ENCODE assay signal across 12 cellular contexts in the genomic region with DNA sequence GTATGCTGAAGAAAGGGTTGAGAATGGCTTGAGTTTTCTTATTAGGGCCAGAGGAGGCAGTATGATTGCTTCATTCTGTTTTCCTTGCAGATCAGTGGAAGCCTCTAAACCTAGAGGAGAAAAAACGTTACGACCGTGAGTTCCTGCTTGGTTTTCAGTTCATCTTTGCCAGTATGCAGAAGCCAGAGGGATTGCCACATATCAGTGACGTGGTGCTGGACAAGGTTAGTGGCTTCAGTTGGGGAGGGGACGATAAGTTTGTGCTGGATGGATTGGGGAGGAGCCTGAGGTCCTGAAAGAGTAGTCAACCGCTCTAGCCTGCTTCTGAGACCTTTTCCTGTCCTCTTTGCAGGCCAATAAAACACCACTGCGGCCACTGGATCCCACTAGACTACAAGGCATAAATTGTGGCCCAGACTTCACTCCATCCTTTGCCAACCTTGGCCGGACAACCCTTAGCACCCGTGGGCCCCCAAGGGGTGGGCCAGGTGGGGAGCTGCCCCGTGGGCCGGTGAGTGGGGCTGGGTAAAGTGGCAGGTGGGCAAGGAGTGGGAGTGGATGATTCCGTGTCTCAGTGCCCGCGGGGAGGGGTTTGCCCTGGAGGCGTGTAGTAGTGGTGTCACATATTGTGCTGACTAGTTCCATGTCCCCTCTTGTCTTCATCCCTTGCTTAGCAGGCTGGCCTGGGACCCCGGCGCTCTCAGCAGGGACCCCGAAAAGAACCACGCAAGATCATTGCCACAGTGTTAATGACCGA. TPM values are rescaled to one million over a fixed set of nuclear protein-coding genes. Genes with fewer than 3 reads are reported as not detected.
A peak's percentile ranks its signal among the peaks of the same experiment; 100 is the strongest.
DNase-seq lines count a peak whose midpoint lies in the region; ATAC-seq and TF ChIP-seq lines count a peak whose summit lies in the region.
"Had no signal": no experiment of that assay in that cellular context is flagged by ENCODE, and none has a peak within 500 bp of the region (broad histone marks: within the 10 kb centered on the region; RNA-seq: fewer than 3 reads in every experiment).

No MANE protein-coding gene starts in this region.

- no peak overlapping the region for H2AFZ ChIP-seq in GM23338

- H4K20me1 ChIP-seq in GM23338 (replicated peaks; ENCODE audit: insufficient read depth) = peaks cover 67% of the 10 kb centered on the region

- H3K79me2 ChIP-seq in GM23338 (replicated peaks; ENCODE audit: insufficient read depth) = peaks cover 72% of the 10 kb centered on the region

- H3K27ac ChIP-seq in RWPE1 = peak overlapping the region; percentile 26
- H3K27ac ChIP-seq in right cardiac atrium (ENCODE audit: low read length) = peak overlapping the region; percentile 30
- H3K27ac ChIP-seq in GM23338 (ENCODE audit: low read depth) = no peak overlapping the region

- ATAC-seq in right cardiac atrium (peak in 1 of 2 donors; percentile 8), GM23338 (no peak)
- ATAC-seq: natural killer cell; stimulated activated naive CD8-positive, alpha-beta T cell treated with anti-CD3 and anti-CD28 coated beads, Interleukin-15, Interleukin-2, amounts not matched to agents 100 U/mL and 50 U/mL, for 24 hours had no signal

- no peak overlapping the region for H3K4me3 Mint-ChIP-seq in GM23338
- H3K4me3 Mint-ChIP-seq: natural killer cell had no signal

- CTCF ChIA-PET in RWPE1 (lab: Yijun Ruan, JAX) = no interaction called here

- no peak overlapping the region; the same call in 1 of the 2 replicates for H3K27ac Mint-ChIP-seq in GM23338

- DNase-seq in AG10803 (ENCODE audit: low read depth) = peak; percentile 67
- DNase-seq in RWPE1 (ENCODE audit: low spot score) = no peak
- DNase-seq in right cardiac atrium = peak; percentile 53 to 75 (median 69)
- DNase-seq in SHP77 treated with DMSO at 0.1 percent for 48 hours (lab: John Stamatoyannopoulos, UW) = no peak
- no peak for DNase-seq in LoVo (ENCODE audit: low spot score)
- no peak for DNase-seq in GM23338 (ENCODE audit: low spot score)
- DNase-seq: activated CD4-positive, CD25-positive, alpha-beta regulatory T cell treated with anti-CD3 and anti-CD28 coated beads, Interleukin-2, amount 50 U/mL, for 72 hours; activated naive CD4-positive, alpha-beta T cell treated with anti-CD3 and anti-CD28 coated beads, Interleukin-2, amount 50 U/mL, for 16 hours; AML-193; Karpas-422; natural killer cell; stimulated activated naive CD8-positive, alpha-beta T cell treated with anti-CD3 and anti-CD28 coated beads, Interleukin-15, Interleukin-2, amounts not matched to agents 100 U/mL and 50 U/mL, for 24 hours had no signal

- peaks cover 11% of the 10 kb centered on the region for H3K4me1 Mint-ChIP-seq in GM23338

- peaks cover 96% of the 10 kb centered on the region for H3K36me3 Mint-ChIP-seq in GM23338 (ENCODE audit: low read depth)

- H3K27me3 ChIP-seq in right cardiac atrium (ENCODE audit: control insufficient read depth, insufficient read depth) (no peaks in the 10 kb centered on the region), GM23338 (ENCODE audit: insufficient read depth) (no peaks in the 10 kb centered on the region)

- no peaks in the 10 kb centered on the region for H3K9me3 Mint-ChIP-seq in GM23338
- H3K9me3 Mint-ChIP-seq: natural killer cell had no signal

- no peaks in the 10 kb centered on the region for H3K9me3 ChIP-seq in right cardiac atrium (ENCODE audit: control insufficient read depth, low read length)

- intact Hi-C loops in right cardiac atrium (cut with DNase I) = no loop called here

- TF ChIP-seq CTCF in AG10803 (conservative IDR thresholded peaks at IDR 0.05; ENCODE audit: low read length) (no peak), RWPE1 (conservative IDR thresholded peaks at IDR 0.05; ENCODE audit: low read depth) (no peak), GM23338 (conservative IDR thresholded peaks at IDR 0.05; ENCODE audit: low read depth in 2 of 2) (no peak)

- H3K4me2 ChIP-seq in GM23338 = no peak overlapping the region

- H3F3A ChIP-seq in GM23338 (replicated peaks; ENCODE audit: low read depth) = peaks cover 16% of the 10 kb centered on the region; the same call in 1 of the 2 replicates

- H3K4me1 ChIP-seq in right cardiac atrium (ENCODE audit: control insufficient read depth, insufficient read depth, low read length) (peaks cover 11% of the 10 kb centered on the region), GM23338 (ENCODE audit: insufficient read depth) (no peaks in the 10 kb centered on the region)

- H3K4me3 ChIP-seq in AG10803 (ENCODE audit: low read length) (no peak overlapping the region), right cardiac atrium (ENCODE audit: low read length) (no peak overlapping the region), GM23338 (no peak overlapping the region)

- H3K36me3 ChIP-seq in GM23338 (ENCODE audit: insufficient read depth) = peaks cover 91% of the 10 kb centered on the region

- no peaks in the 10 kb centered on the region for H3K9me2 ChIP-seq in GM23338 (ENCODE audit: insufficient read depth)

- peaks cover 30% of the 10 kb centered on the region for H3K27me3 Mint-ChIP-seq in GM23338 (ENCODE audit: insufficient read depth, low read depth, poor library complexity)

- WGBS in right cardiac atrium = 82% methylated on average over 20 of the region's 20 CpGs

- POLR2A ChIA-PET in RWPE1 (lab: Yijun Ruan, JAX; ENCODE audit: low non-redundant PET) = no interaction called here

TF ChIP-seq in GM23338, 12 proteins besides CTCF, POLR2A, EP300 and RAD21 (continues in another document):
- no peak for TF ChIP-seq JUNB (IDR thresholded peaks at IDR 0.05; ENCODE audit: unreplicated experiment)
- TF ChIP-seq, protein P1, sequence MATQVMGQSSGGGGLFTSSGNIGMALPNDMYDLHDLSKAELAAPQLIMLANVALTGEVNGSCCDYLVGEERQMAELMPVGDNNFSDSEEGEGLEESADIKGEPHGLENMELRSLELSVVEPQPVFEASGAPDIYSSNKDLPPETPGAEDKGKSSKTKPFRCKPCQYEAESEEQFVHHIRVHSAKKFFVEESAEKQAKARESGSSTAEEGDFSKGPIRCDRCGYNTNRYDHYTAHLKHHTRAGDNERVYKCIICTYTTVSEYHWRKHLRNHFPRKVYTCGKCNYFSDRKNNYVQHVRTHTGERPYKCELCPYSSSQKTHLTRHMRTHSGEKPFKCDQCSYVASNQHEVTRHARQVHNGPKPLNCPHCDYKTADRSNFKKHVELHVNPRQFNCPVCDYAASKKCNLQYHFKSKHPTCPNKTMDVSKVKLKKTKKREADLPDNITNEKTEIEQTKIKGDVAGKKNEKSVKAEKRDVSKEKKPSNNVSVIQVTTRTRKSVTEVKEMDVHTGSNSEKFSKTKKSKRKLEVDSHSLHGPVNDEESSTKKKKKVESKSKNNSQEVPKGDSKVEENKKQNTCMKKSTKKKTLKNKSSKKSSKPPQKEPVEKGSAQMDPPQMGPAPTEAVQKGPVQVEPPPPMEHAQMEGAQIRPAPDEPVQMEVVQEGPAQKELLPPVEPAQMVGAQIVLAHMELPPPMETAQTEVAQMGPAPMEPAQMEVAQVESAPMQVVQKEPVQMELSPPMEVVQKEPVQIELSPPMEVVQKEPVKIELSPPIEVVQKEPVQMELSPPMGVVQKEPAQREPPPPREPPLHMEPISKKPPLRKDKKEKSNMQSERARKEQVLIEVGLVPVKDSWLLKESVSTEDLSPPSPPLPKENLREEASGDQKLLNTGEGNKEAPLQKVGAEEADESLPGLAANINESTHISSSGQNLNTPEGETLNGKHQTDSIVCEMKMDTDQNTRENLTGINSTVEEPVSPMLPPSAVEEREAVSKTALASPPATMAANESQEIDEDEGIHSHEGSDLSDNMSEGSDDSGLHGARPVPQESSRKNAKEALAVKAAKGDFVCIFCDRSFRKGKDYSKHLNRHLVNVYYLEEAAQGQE (IDR thresholded peaks at IDR 0.05; ENCODE audit: unreplicated experiment) = no peak
- TF ChIP-seq NANOG (IDR thresholded peaks at IDR 0.05; ENCODE audit: borderline replicate concordance) = no peak
- TF ChIP-seq ZNF331 (CRISPR knock-in tag; IDR thresholded peaks at IDR 0.05; ENCODE audit: low read depth) = no peak
- TF ChIP-seq CREB1 (CRISPR knock-in tag; IDR thresholded peaks at IDR 0.05; ENCODE audit: low read depth) = no peak
- TF ChIP-seq POLR2AphosphoS5 (IDR thresholded peaks at IDR 0.05; ENCODE audit: low read depth) = no peak

RNA-seq across cellular contexts. Expression of gene EIF4G1, which starts 8.5 kb away (rescaled TPM):
- 100 to 1,000 TPM; 215 to 301 (median 245) TPM for total RNA-seq in right cardiac atrium
- polyA plus RNA-seq in right cardiac atrium = 203 TPM
- 552 and 565 TPM in 2 replicates for total RNA-seq in GM23338 (2014; rRNA removed; shearing (Covaris generic))
- 227 and 239 TPM in 2 replicates for polyA plus RNA-seq in GM23338 (2016; fragmentation: Nextera tagmentation; extraction: Ambion mirVana)

RNA-seq across cellular contexts. Expression of gene FAM131A, which starts 14.5 kb away (rescaled TPM):
- 10 to 100 TPM; 26.5 to 41.1 (median 33.6) TPM for total RNA-seq in right cardiac atrium
- 34.3 TPM for polyA plus RNA-seq in right cardiac atrium
- 14.8 and 31.8 TPM in 2 replicates for total RNA-seq in GM23338 (2014; rRNA removed; shearing (Covaris generic))
- polyA plus RNA-seq in GM23338 (2016; fragmentation: Nextera tagmentation; extraction: Ambion mirVana) = 6.7 and 9.6 TPM in 2 replicates

RNA-seq across cellular contexts. Expression of gene PSMD2, which starts 23.9 kb away (rescaled TPM):
- 100 to 1,000 TPM; 198 to 230 (median 227) TPM for total RNA-seq in right cardiac atrium
- 161 TPM for polyA plus RNA-seq in right cardiac atrium
- total RNA-seq in GM23338 (2014; rRNA removed; shearing (Covaris generic)) = 328 and 507 TPM in 2 replicates
- 101 and 117 TPM in 2 replicates for polyA plus RNA-seq in GM23338 (2016; fragmentation: Nextera tagmentation; extraction: Ambion mirVana)

RNA-seq across cellular contexts. Expression of gene CLCN2, which starts 38.5 kb away (rescaled TPM):
- 1 to 10 TPM; 2.0 to 4.9 (median 3.6) TPM for total RNA-seq in right cardiac atrium
- polyA plus RNA-seq in right cardiac atrium (2.7 TPM), GM23338 (2016; fragmentation: Nextera tagmentation; extraction: Ambion mirVana) (5.4 and 7.0 TPM in 2 replicates)
- 9.2 and 10.7 TPM in 2 replicates for total RNA-seq in GM23338 (2014; rRNA removed; shearing (Covaris generic))

RNA-seq across cellular contexts. Expression of gene POLR2H, which starts 38.6 kb away (rescaled TPM):
- 10 to 100 TPM; 24.4 to 32.9 (median 30.1) TPM for total RNA-seq in right cardiac atrium
- polyA plus RNA-seq in right cardiac atrium (37.6 TPM), GM23338 (2016; fragmentation: Nextera tagmentation; extraction: Ambion mirVana) (190 and 205 TPM in 2 replicates)
- 182 and 199 TPM in 2 replicates for total RNA-seq in GM23338 (2014; rRNA removed; shearing (Covaris generic))

Comparison
In these comparisons a context has a peak if more than half of its experiments do, and no peak if none do; other contexts are left out.
1. DNase-seq: peak in AG10803 (single experiment) and right cardiac atrium (3 of 3); none in RWPE1 (single experiment), SHP77 treated with DMSO at 0.1 percent for 48 hours (single experiment), LoVo (single experiment) and GM23338 (single experiment).